ENCODE assay signal across 1 cellular context in the genomic region with DNA sequence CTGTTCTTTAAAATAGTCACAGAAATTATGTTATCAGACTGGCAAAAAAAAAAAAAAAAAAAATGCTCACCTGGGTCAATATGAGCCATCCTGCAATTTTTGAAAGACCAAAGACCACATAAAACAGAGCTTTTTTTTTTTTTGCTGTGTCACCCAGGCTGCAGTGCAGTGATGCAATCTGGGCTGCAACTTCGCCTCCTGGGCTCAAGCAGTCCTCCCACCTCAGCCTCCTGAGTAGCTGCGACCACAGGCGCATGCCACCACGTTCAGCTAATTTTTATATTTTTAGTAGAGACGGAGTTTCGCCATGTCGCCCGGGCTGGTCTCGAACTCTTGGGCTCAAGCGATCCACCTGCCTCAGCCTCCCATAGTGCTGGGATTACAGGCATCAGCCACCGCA.
TF ChIP-seq lines count a peak whose summit lies in the region.

No MANE protein-coding gene starts in this region.

TF ChIP-seq in HepG2, 621 proteins besides CTCF, POLR2A, EP300 and RAD21 (continued from another document):
- TF ChIP-seq, protein P1, sequence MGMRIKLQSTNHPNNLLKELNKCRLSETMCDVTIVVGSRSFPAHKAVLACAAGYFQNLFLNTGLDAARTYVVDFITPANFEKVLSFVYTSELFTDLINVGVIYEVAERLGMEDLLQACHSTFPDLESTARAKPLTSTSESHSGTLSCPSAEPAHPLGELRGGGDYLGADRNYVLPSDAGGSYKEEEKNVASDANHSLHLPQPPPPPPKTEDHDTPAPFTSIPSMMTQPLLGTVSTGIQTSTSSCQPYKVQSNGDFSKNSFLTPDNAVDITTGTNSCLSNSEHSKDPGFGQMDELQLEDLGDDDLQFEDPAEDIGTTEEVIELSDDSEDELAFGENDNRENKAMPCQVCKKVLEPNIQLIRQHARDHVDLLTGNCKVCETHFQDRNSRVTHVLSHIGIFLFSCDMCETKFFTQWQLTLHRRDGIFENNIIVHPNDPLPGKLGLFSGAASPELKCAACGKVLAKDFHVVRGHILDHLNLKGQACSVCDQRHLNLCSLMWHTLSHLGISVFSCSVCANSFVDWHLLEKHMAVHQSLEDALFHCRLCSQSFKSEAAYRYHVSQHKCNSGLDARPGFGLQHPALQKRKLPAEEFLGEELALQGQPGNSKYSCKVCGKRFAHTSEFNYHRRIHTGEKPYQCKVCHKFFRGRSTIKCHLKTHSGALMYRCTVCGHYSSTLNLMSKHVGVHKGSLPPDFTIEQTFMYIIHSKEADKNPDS (CRISPR knock-in tag; IDR thresholded peaks at IDR 0.05), result no peak
- TF ChIP-seq FOSL2 (CRISPR knock-in tag; IDR thresholded peaks at IDR 0.05), result peak; percentile 87
